In the genomic region with DNA sequence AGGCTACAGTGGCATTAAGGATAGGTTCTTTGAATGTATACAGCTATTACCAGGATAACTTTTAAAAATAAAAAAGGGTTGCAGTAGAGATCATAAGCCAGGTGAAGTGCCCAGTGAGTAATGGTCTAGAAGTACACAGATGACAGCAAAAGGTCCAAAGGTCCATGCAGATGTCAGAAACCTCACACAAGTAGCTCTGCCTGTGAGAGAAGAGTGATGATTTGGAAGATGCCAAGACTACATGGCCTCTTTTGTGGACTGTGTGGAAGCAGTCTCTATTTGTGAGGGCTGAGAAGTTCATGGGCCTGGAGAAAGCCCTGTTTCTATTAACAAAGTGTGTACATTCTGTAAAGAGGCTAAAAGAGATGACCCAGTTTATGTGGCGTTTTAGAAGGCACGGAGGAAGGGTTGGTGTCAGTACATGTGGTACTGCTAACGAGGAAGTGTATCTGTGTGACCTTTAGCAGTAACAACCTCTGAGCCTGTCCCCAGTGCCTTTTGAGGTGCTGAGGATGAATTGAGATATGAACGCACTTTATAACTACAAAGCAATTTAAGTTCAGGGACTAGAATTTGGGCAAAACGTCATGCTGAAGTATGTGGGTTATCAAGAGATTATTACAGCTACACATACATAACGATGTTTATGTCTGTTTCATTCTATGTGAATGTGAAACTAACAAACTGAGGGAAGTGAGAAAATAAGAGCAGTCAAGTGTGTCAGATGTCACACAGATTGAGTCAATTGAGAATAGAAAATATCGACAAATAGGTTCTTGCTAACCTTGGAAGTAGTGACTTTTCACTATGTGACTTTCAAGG, we compare ENCODE assay signal across 1 cellular context.
TF ChIP-seq lines count a peak whose summit lies in the region.

No MANE protein-coding gene starts in this region.

TF ChIP-seq in WTC11, 78 proteins besides CTCF, POLR2A, EP300 and RAD21 (continued from another document):
- TF ChIP-seq, protein P1, sequence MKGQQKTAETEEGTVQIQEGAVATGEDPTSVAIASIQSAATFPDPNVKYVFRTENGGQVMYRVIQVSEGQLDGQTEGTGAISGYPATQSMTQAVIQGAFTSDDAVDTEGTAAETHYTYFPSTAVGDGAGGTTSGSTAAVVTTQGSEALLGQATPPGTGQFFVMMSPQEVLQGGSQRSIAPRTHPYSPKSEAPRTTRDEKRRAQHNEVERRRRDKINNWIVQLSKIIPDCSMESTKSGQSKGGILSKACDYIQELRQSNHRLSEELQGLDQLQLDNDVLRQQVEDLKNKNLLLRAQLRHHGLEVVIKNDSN (CRISPR knock-in tag; IDR thresholded peaks at IDR 0.05), result no peak
- TF ChIP-seq ZNF219 (CRISPR knock-in tag; IDR thresholded peaks at IDR 0.05; ENCODE audit: borderline replicate concordance) (no peak), FOXJ3 (CRISPR knock-in tag; IDR thresholded peaks at IDR 0.05; ENCODE audit: borderline replicate concordance) (no peak)
- TF ChIP-seq, protein P2, sequence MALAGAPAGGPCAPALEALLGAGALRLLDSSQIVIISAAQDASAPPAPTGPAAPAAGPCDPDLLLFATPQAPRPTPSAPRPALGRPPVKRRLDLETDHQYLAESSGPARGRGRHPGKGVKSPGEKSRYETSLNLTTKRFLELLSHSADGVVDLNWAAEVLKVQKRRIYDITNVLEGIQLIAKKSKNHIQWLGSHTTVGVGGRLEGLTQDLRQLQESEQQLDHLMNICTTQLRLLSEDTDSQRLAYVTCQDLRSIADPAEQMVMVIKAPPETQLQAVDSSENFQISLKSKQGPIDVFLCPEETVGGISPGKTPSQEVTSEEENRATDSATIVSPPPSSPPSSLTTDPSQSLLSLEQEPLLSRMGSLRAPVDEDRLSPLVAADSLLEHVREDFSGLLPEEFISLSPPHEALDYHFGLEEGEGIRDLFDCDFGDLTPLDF (CRISPR knock-in tag; IDR thresholded peaks at IDR 0.05), result no peak
